In the genomic region with DNA sequence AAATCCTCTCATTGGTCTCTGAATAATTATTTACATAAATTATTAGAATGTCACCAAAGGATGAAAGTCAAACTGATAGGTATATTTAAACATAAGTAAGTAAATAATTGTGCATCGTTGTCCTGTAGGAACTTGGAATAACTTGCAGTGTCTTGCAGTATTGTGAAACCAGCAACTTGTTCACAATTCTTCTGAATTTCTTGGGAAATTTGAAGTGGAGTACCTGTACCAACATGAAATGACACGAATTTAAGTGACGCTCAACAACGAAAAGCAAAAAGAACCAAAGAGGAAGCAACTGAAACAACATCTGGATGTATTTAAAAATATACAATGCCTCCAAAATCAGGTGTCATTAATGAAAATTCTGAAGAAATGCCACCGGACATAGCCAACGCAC, we compare ENCODE assay signal across 25 cellular contexts.
DNase-seq lines count a peak whose midpoint lies in the region; ATAC-seq, FAIRE-seq and TF ChIP-seq lines count a peak whose summit lies in the region.
"Had no signal": no experiment of that assay in that cellular context is flagged by ENCODE, and none has a peak within 500 bp of the region (broad histone marks: within the 10 kb centered on the region; RNA-seq: fewer than 3 reads in every experiment).

No MANE protein-coding gene starts in this region.

- no TSS peak for BruUV-seq in MCF 10A (replicated peaks; lab: Mats Ljungman, UMichigan)

- POLR2A ChIA-PET in RWPE1 (lab: Yijun Ruan, JAX; ENCODE audit: low non-redundant PET) = no interaction called here
- POLR2A ChIA-PET in CD8-positive, alpha-beta T cell (lab: Charles Lee) = no interaction called here
- POLR2A ChIA-PET in MCF 10A (lab: Yijun Ruan, JAX) = no interaction called here

- H3K27ac ChIP-seq in RWPE1 = peak overlapping the region; percentile 87
- H3K27ac ChIP-seq in CD8-positive, alpha-beta T cell (ENCODE audit: low read depth, low read length) = no peak overlapping the region
- H3K27ac ChIP-seq: A549; BLaER1 treated with 17β-estradiol and CSF1 and Interleukin-3, amounts not matched to agents 10 nM and 100 nM; C4-2B had no signal

- H3K4me1 ChIP-seq in CD8-positive, alpha-beta T cell (ENCODE audit: insufficient read depth, low read length) = no peaks in the 10 kb centered on the region

- no peak for TF ChIP-seq CTCF in RWPE1 (conservative IDR thresholded peaks at IDR 0.05; ENCODE audit: low read depth)
- no peak for TF ChIP-seq CTCF in bronchial epithelial cell (IDR thresholded peaks at IDR 0.05; ENCODE audit: insufficient read depth, low read length, severe bottlenecking)
- no peak for TF ChIP-seq CTCF in epithelial cell of esophagus (IDR thresholded peaks at IDR 0.05; ENCODE audit: insufficient read depth, low read depth, low read length, missing control alignments)
- no peak for TF ChIP-seq CTCF in CD8-positive, alpha-beta T cell (IDR thresholded peaks at IDR 0.05)
- TF ChIP-seq CTCF in MCF 10A (IDR thresholded peaks at IDR 0.05; ENCODE audit: unreplicated experiment) = no peak

- CTCF ChIA-PET in RWPE1 (lab: Yijun Ruan, JAX) = no interaction called here
- CTCF ChIA-PET in CD8-positive, alpha-beta T cell (lab: Charles Lee) = no interaction called here
- CTCF ChIA-PET in MCF 10A (lab: Yijun Ruan, JAX) = no interaction called here

- H3K9me3 Mint-ChIP-seq in CD8-positive, alpha-beta T cell = no peaks in the 10 kb centered on the region
- no peaks in the 10 kb centered on the region for H3K9me3 Mint-ChIP-seq in MCF 10A (ENCODE audit: unreplicated experiment)
- H3K9me3 Mint-ChIP-seq: CD4-positive, alpha-beta T cell; CD8-positive, alpha-beta memory T cell had no signal

- H3K27ac Mint-ChIP-seq in CD8-positive, alpha-beta T cell = no peak overlapping the region
- no peak overlapping the region for H3K27ac Mint-ChIP-seq in MCF 10A (ENCODE audit: low read depth, unreplicated experiment)
- H3K27ac Mint-ChIP-seq: B cell; CD4-positive, alpha-beta T cell; CD8-positive, alpha-beta memory T cell had no signal

- H3K4me3 ChIP-seq in bronchial epithelial cell (ENCODE audit: low read depth, low read length) (no peak overlapping the region), epithelial cell of esophagus (ENCODE audit: low read length) (no peak overlapping the region)
- no peak overlapping the region for H3K4me3 ChIP-seq in CD8-positive, alpha-beta T cell (ENCODE audit: low read depth, low read length)
- H3K4me3 ChIP-seq: A549; BLaER1 treated with 17β-estradiol and CSF1 and Interleukin-3, amounts not matched to agents 10 nM and 100 nM; GM12878 had no signal

- H3K4me1 Mint-ChIP-seq in CD8-positive, alpha-beta T cell (ENCODE audit: low read depth) = no peaks in the 10 kb centered on the region
- H3K4me1 Mint-ChIP-seq in MCF 10A (ENCODE audit: insufficient read depth, unreplicated experiment) = no peaks in the 10 kb centered on the region
- H3K4me1 Mint-ChIP-seq: B cell; CD8-positive, alpha-beta memory T cell had no signal

- peaks cover 25% of the 10 kb centered on the region for H3K27me3 ChIP-seq in bronchial epithelial cell (ENCODE audit: control insufficient read depth, insufficient read depth, low read length)
- no peaks in the 10 kb centered on the region for H3K27me3 ChIP-seq in CD8-positive, alpha-beta T cell (ENCODE audit: insufficient read depth, low read length)
- H3K27me3 ChIP-seq: BLaER1 treated with 17β-estradiol and CSF1 and Interleukin-3, amounts not matched to agents 10 nM and 100 nM had no signal

- no peaks in the 10 kb centered on the region for H3K36me3 ChIP-seq in bronchial epithelial cell (ENCODE audit: control insufficient read depth, insufficient read depth, low read length)
- H3K36me3 ChIP-seq in CD8-positive, alpha-beta T cell (ENCODE audit: insufficient read depth, low read length) = no peaks in the 10 kb centered on the region
- H3K36me3 ChIP-seq: BLaER1 treated with 17β-estradiol and CSF1 and Interleukin-3, amounts not matched to agents 10 nM and 100 nM had no signal

- H3K9me3 ChIP-seq in CD8-positive, alpha-beta T cell (ENCODE audit: low read length) = no peaks in the 10 kb centered on the region
- H3K9me3 ChIP-seq: A549; BLaER1 treated with 17β-estradiol and CSF1 and Interleukin-3, amounts not matched to agents 10 nM and 100 nM had no signal

- H3K4me3 Mint-ChIP-seq in CD8-positive, alpha-beta T cell = no peak overlapping the region
- no peak overlapping the region for H3K4me3 Mint-ChIP-seq in MCF 10A (ENCODE audit: unreplicated experiment)
- H3K4me3 Mint-ChIP-seq: B cell; CD4-positive, alpha-beta T cell; CD8-positive, alpha-beta memory T cell had no signal

- DNase-seq in RWPE1 (ENCODE audit: low spot score) = no peak
- DNase-seq in bronchial epithelial cell (ENCODE audit: low read depth) = peak; percentile 93
- peak; percentile 86 for DNase-seq in epithelial cell of esophagus (ENCODE audit: low read depth)
- DNase-seq in CD8-positive, alpha-beta T cell = no peak
- no peak for DNase-seq in MCF 10A (ENCODE audit: unreplicated experiment)
- no peak for DNase-seq in iPS-NIHi7 (ENCODE audit: extremely low spot score)
- DNase-seq: AML-193; CD4-positive, alpha-beta T cell; CD8-positive, alpha-beta memory T cell; COR-L47; DMS 273 treated with DMSO at 0.1 percent for 48 hours; DMS153; DMS79; DND-41; EL; GDM1 had no signal

- intact Hi-C loops in CD8-positive, alpha-beta T cell (cut with DNase I, micrococcal nuclease) = no loop called here
- intact Hi-C loops in MCF 10A (cut with micrococcal nuclease) = no loop called here

- H3K27me3 Mint-ChIP-seq in CD8-positive, alpha-beta T cell (ENCODE audit: low read depth) = peaks cover 2% of the 10 kb centered on the region
- H3K27me3 Mint-ChIP-seq in MCF 10A (ENCODE audit: insufficient read depth, unreplicated experiment) = no peaks in the 10 kb centered on the region
- H3K27me3 Mint-ChIP-seq: CD4-positive, alpha-beta T cell had no signal

- ATAC-seq in CD8-positive, alpha-beta T cell = no peak
- ATAC-seq in GM21390 (IDR thresholded peaks at IDR 0.05; ENCODE audit: unreplicated experiment) = no peak
- ATAC-seq: A549, GM12878 had no signal

- H3K36me3 Mint-ChIP-seq in CD8-positive, alpha-beta T cell = no peaks in the 10 kb centered on the region
- H3K36me3 Mint-ChIP-seq in MCF 10A (ENCODE audit: insufficient read depth, unreplicated experiment) = no peaks in the 10 kb centered on the region

- FAIRE-seq in bronchial epithelial cell (lab: Jason Lieb, UNC) = no peak
- FAIRE-seq: GM12878, GM12892, GM18507, GM19239 had no signal

Comparison
In these comparisons a context has a peak if more than half of its experiments do, and no peak if none do; other contexts are left out.
1. DNase-seq: peak in bronchial epithelial cell (single experiment) and epithelial cell of esophagus (single experiment); none in RWPE1 (single experiment), CD8-positive, alpha-beta T cell (0 of 7), MCF 10A (single experiment) and iPS-NIHi7 (single experiment).